ENCODE assay signal across 2 cellular contexts in the genomic region with DNA sequence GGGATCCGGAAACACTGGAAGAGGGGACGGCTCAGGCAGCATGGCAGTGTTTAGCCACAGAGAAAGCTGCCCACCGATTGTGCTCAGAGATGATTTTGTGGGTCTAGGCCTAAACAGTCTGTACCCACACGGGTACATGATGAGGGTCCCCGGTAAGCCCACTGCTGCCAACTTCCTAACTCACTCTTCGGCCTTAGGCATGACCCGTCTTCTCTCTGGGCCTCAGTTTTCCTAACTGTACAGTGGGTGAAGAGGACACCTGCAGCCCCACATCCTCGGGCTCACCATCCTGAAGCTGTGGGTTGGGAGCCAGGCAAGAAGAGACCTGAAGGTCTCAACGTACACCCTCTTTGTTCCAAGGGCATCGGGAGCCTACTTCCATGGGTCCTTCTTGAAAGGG.
TF ChIP-seq lines count a peak whose summit lies in the region.

No MANE protein-coding gene starts in this region.

TF ChIP-seq in GM23338, 12 proteins besides CTCF, POLR2A, EP300 and RAD21 (continues in another document):
- no peak for TF ChIP-seq JUNB (IDR thresholded peaks at IDR 0.05; ENCODE audit: unreplicated experiment)
- TF ChIP-seq POLR2AphosphoS5 (IDR thresholded peaks at IDR 0.05; ENCODE audit: low read depth), result no peak
- TF ChIP-seq NANOG (IDR thresholded peaks at IDR 0.05; ENCODE audit: borderline replicate concordance), result no peak
- TF ChIP-seq, protein P1, sequence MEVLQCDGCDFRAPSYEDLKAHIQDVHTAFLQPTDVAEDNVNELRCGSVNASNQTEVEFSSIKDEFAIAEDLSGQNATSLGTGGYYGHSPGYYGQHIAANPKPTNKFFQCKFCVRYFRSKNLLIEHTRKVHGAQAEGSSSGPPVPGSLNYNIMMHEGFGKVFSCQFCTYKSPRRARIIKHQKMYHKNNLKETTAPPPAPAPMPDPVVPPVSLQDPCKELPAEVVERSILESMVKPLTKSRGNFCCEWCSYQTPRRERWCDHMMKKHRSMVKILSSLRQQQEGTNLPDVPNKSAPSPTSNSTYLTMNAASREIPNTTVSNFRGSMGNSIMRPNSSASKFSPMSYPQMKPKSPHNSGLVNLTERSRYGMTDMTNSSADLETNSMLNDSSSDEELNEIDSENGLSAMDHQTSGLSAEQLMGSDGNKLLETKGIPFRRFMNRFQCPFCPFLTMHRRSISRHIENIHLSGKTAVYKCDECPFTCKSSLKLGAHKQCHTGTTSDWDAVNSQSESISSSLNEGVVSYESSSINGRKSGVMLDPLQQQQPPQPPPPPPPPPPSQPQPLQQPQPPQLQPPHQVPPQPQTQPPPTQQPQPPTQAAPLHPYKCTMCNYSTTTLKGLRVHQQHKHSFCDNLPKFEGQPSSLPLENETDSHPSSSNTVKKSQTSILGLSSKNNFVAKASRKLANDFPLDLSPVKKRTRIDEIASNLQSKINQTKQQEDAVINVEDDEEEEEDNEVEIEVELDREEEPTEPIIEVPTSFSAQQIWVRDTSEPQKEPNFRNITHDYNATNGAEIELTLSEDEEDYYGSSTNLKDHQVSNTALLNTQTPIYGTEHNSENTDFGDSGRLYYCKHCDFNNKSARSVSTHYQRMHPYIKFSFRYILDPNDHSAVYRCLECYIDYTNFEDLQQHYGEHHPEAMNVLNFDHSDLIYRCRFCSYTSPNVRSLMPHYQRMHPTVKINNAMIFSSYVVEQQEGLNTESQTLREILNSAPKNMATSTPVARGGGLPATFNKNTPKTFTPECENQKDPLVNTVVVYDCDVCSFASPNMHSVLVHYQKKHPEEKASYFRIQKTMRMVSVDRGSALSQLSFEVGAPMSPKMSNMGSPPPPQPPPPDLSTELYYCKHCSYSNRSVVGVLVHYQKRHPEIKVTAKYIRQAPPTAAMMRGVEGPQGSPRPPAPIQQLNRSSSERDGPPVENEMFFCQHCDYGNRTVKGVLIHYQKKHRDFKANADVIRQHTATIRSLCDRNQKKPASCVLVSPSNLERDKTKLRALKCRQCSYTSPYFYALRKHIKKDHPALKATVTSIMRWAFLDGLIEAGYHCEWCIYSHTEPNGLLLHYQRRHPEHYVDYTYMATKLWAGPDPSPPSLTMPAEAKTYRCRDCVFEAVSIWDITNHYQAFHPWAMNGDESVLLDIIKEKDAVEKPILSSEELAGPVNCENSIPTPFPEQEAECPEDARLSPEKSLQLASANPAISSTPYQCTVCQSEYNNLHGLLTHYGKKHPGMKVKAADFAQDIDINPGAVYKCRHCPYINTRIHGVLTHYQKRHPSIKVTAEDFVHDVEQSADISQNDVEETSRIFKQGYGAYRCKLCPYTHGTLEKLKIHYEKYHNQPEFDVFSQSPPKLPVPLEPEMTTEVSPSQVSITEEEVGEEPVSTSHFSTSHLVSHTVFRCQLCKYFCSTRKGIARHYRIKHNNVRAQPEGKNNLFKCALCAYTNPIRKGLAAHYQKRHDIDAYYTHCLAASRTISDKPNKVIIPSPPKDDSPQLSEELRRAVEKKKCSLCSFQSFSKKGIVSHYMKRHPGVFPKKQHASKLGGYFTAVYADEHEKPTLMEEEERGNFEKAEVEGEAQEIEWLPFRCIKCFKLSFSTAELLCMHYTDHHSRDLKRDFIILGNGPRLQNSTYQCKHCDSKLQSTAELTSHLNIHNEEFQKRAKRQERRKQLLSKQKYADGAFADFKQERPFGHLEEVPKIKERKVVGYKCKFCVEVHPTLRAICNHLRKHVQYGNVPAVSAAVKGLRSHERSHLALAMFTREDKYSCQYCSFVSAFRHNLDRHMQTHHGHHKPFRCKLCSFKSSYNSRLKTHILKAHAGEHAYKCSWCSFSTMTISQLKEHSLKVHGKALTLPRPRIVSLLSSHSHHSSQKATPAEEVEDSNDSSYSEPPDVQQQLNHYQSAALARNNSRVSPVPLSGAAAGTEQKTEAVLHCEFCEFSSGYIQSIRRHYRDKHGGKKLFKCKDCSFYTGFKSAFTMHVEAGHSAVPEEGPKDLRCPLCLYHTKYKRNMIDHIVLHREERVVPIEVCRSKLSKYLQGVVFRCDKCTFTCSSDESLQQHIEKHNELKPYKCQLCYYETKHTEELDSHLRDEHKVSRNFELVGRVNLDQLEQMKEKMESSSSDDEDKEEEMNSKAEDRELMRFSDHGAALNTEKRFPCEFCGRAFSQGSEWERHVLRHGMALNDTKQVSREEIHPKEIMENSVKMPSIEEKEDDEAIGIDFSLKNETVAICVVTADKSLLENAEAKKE (CRISPR knock-in tag; IDR thresholded peaks at IDR 0.05), result no peak
- no peak for TF ChIP-seq CREB1 (CRISPR knock-in tag; IDR thresholded peaks at IDR 0.05; ENCODE audit: low read depth)
- TF ChIP-seq STAT1 (IDR thresholded peaks at IDR 0.05; ENCODE audit: unreplicated experiment), result no peak
- TF ChIP-seq, protein P2, sequence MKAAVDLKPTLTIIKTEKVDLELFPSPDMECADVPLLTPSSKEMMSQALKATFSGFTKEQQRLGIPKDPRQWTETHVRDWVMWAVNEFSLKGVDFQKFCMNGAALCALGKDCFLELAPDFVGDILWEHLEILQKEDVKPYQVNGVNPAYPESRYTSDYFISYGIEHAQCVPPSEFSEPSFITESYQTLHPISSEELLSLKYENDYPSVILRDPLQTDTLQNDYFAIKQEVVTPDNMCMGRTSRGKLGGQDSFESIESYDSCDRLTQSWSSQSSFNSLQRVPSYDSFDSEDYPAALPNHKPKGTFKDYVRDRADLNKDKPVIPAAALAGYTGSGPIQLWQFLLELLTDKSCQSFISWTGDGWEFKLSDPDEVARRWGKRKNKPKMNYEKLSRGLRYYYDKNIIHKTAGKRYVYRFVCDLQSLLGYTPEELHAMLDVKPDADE (IDR thresholded peaks at IDR 0.05), result no peak
- TF ChIP-seq EZH2phosphoT487 (IDR thresholded peaks at IDR 0.05; ENCODE audit: unreplicated experiment), result no peak
- TF ChIP-seq EZH2 (IDR thresholded peaks at IDR 0.05; ENCODE audit: low read depth, unreplicated experiment), result no peak
- TF ChIP-seq ZNF114 (CRISPR knock-in tag; IDR thresholded peaks at IDR 0.05), result no peak

TF ChIP-seq in H1, 55 proteins besides CTCF, POLR2A, EP300 and RAD21:
- TF ChIP-seq KDM5A (IDR thresholded peaks at IDR 0.05; ENCODE audit: low read length) (no peak), CHD2 (IDR thresholded peaks at IDR 0.05; ENCODE audit: low read length) (no peak)
TF ChIP-seq in H1: peak in this region for 0.
